20 cellular contexts compared by ENCODE assay signal in the genomic region with DNA sequence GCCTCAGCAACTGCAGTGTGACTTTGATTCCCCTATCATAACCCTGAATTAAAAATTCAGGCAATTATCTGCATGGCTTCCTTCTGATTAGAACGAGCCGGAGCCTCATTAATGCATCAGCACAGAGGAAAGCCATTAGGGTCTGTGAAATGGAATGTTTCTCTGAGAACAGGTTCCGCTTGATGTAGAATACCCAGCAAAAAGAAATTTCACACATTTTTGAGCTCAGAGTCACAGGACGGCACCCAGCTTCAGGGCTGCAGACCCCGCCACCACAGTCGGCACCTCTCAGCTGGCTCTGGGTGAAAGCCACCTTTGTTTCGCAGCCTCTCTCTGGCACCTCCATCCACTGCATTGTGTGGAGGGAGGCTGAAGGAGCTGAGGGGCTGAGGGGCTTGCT. TPM values are rescaled to one million over a fixed set of nuclear protein-coding genes. Genes with fewer than 3 reads are reported as not detected.
DNase-seq lines count a peak whose midpoint lies in the region; ATAC-seq lines count a peak whose summit lies in the region.
"Had no signal": no experiment of that assay in that cellular context is flagged by ENCODE, and none has a peak within 500 bp of the region (broad histone marks: within the 10 kb centered on the region; RNA-seq: fewer than 3 reads in every experiment).

No MANE protein-coding gene starts in this region.

- H3K36me3 ChIP-seq in mesendoderm (ENCODE audit: control insufficient read depth, insufficient read depth, low read length), result no peaks in the 10 kb centered on the region

- H3K9ac ChIP-seq in mesendoderm (ENCODE audit: low read length), result no peak overlapping the region
- H3K9ac ChIP-seq: SK-N-SH had no signal

- no peak overlapping the region for H4K8ac ChIP-seq in mesendoderm (ENCODE audit: low read depth, low read length)

- no peaks in the 10 kb centered on the region for H3K27me3 ChIP-seq in mesendoderm (ENCODE audit: insufficient read depth, low read length, poor library complexity)

- no peak overlapping the region for H3K23ac ChIP-seq in mesendoderm (ENCODE audit: low read length)

- ATAC-seq in GM19351 (IDR thresholded peaks at IDR 0.05; ENCODE audit: unreplicated experiment) (no peak), GM21737 (IDR thresholded peaks at IDR 0.05; ENCODE audit: unreplicated experiment) (no peak), GM19324 (IDR thresholded peaks at IDR 0.05; ENCODE audit: low FRiP score, unreplicated experiment) (no peak), GM19035 (IDR thresholded peaks at IDR 0.05; ENCODE audit: unreplicated experiment) (no peak)

- no peak overlapping the region for H3K4me2 ChIP-seq in mesendoderm (ENCODE audit: low read length)
- H3K4me2 ChIP-seq: SK-N-SH had no signal

- H3K18ac ChIP-seq in mesendoderm (ENCODE audit: low read length), result no peak overlapping the region

- no peak overlapping the region for H4K5ac ChIP-seq in mesendoderm (ENCODE audit: low read length)

- H3K4ac ChIP-seq in mesendoderm (ENCODE audit: low read depth, low read length), result no peak overlapping the region

- no peaks in the 10 kb centered on the region for H3K79me1 ChIP-seq in mesendoderm (ENCODE audit: low read length)

- H3K4me3 ChIP-seq in mesendoderm (ENCODE audit: low read length), result no peak overlapping the region

- H3K56ac ChIP-seq in mesendoderm (ENCODE audit: low read length), result no peak overlapping the region

- WGBS in mesendoderm (ENCODE audit: extremely low coverage, insufficient coverage, low lambda C conversion rate), result no CpG with 5 or more reads among the region's 7 CpGs

- H3K27ac ChIP-seq in mesendoderm (ENCODE audit: low read depth, low read length), result no peak overlapping the region
- H3K27ac ChIP-seq: HL-60 had no signal

- no peak overlapping the region for H2BK120ac ChIP-seq in mesendoderm (ENCODE audit: low read depth, low read length)

- DNase-seq in HK-2 (ENCODE audit: unreplicated experiment) (peak; percentile 82), glomerular visceral epithelial cell (ENCODE audit: extremely low spot score) (peak; percentile 92), mesendoderm (peak; percentile 32)
- DNase-seq: Calu3; CD4-positive, CD25-positive, alpha-beta regulatory T cell; HFFc6; NCI-H1417 treated with DMSO at 0.1 percent for 48 hours; NCI-H187 treated with DMSO at 0.1 percent for 48 hours; NCI-H2227 treated with DMSO at 0.1 percent for 48 hours; NCI-H510A treated with DMSO at 0.1 percent for 48 hours; NCI-H774; OCI-M1; RPMI8226; SHP77 treated with DMSO at 0.1 percent for 48 hours; SK-N-SH had no signal

- no peak overlapping the region for H2BK15ac ChIP-seq in mesendoderm (replicated peaks; ENCODE audit: low read depth)

- H2BK5ac ChIP-seq in mesendoderm (ENCODE audit: low read length), result no peak overlapping the region

- no peaks in the 10 kb centered on the region for H3K4me1 ChIP-seq in mesendoderm (ENCODE audit: control insufficient read depth, low read depth, low read length)

- no peaks in the 10 kb centered on the region for H3K79me2 ChIP-seq in mesendoderm (ENCODE audit: control insufficient read depth, insufficient read depth, low read length)

- H2AK5ac ChIP-seq in mesendoderm (ENCODE audit: low read length), result no peak overlapping the region

RNA-seq across cellular contexts. Expression of a gene that starts 45.3 kb away (rescaled TPM):
- polyA plus RNA-seq in mesendoderm (2013, experiment 1 of 2), result 0.24 TPM
- polyA plus RNA-seq in mesendoderm (2013, experiment 2 of 2), result 0.22 TPM
- polyA plus RNA-seq: CD4-positive, CD25-positive, alpha-beta regulatory T cell; SK-N-SH had no signal

Comparison
In these comparisons a context has a peak if more than half of its experiments do, and no peak if none do; other contexts are left out.
1. DNase-seq: peak in every context shown above with its lines; median percentile 92 in glomerular visceral epithelial cell; 82 in HK-2; 32 in mesendoderm.